Comparison of ENCODE assay signal across 2 cellular contexts in the genomic region with DNA sequence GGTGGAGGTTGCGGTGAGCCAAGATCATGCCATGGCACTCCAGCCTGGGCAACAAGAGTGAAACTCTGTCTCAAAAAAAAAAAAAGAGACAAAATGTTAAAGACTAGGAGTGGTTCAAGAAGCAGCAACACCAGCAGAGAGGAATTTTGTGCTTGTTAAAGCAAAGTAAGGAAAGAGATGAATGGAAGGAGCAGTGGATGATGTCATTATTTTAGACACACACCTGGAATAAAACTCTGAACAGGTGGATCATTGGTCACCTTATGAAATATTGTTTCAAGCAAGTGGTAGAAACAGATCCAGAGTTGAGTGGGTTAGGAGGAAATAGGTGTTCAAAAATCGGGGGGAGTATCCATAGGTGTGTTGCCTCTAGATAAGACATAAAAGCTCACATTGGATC.
A peak's percentile ranks its signal among the peaks of the same experiment; 100 is the strongest.
TF ChIP-seq lines count a peak whose summit lies in the region.

No MANE protein-coding gene starts in this region.

TF ChIP-seq in GM23338, 12 proteins besides CTCF, POLR2A, EP300 and RAD21 (continued from another document):
- TF ChIP-seq, protein P1, sequence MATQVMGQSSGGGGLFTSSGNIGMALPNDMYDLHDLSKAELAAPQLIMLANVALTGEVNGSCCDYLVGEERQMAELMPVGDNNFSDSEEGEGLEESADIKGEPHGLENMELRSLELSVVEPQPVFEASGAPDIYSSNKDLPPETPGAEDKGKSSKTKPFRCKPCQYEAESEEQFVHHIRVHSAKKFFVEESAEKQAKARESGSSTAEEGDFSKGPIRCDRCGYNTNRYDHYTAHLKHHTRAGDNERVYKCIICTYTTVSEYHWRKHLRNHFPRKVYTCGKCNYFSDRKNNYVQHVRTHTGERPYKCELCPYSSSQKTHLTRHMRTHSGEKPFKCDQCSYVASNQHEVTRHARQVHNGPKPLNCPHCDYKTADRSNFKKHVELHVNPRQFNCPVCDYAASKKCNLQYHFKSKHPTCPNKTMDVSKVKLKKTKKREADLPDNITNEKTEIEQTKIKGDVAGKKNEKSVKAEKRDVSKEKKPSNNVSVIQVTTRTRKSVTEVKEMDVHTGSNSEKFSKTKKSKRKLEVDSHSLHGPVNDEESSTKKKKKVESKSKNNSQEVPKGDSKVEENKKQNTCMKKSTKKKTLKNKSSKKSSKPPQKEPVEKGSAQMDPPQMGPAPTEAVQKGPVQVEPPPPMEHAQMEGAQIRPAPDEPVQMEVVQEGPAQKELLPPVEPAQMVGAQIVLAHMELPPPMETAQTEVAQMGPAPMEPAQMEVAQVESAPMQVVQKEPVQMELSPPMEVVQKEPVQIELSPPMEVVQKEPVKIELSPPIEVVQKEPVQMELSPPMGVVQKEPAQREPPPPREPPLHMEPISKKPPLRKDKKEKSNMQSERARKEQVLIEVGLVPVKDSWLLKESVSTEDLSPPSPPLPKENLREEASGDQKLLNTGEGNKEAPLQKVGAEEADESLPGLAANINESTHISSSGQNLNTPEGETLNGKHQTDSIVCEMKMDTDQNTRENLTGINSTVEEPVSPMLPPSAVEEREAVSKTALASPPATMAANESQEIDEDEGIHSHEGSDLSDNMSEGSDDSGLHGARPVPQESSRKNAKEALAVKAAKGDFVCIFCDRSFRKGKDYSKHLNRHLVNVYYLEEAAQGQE (IDR thresholded peaks at IDR 0.05; ENCODE audit: unreplicated experiment) = no peak
- TF ChIP-seq POLR2AphosphoS5 (IDR thresholded peaks at IDR 0.05; ENCODE audit: low read depth) (no peak), ZNF114 (CRISPR knock-in tag; IDR thresholded peaks at IDR 0.05) (no peak), EZH2 (IDR thresholded peaks at IDR 0.05; ENCODE audit: low read depth, unreplicated experiment) (no peak), STAT1 (IDR thresholded peaks at IDR 0.05; ENCODE audit: unreplicated experiment) (no peak), CREB1 (CRISPR knock-in tag; IDR thresholded peaks at IDR 0.05; ENCODE audit: low read depth) (no peak), EZH2phosphoT487 (IDR thresholded peaks at IDR 0.05; ENCODE audit: unreplicated experiment) (no peak), JUNB (IDR thresholded peaks at IDR 0.05; ENCODE audit: unreplicated experiment) (no peak)
- TF ChIP-seq, protein P2, sequence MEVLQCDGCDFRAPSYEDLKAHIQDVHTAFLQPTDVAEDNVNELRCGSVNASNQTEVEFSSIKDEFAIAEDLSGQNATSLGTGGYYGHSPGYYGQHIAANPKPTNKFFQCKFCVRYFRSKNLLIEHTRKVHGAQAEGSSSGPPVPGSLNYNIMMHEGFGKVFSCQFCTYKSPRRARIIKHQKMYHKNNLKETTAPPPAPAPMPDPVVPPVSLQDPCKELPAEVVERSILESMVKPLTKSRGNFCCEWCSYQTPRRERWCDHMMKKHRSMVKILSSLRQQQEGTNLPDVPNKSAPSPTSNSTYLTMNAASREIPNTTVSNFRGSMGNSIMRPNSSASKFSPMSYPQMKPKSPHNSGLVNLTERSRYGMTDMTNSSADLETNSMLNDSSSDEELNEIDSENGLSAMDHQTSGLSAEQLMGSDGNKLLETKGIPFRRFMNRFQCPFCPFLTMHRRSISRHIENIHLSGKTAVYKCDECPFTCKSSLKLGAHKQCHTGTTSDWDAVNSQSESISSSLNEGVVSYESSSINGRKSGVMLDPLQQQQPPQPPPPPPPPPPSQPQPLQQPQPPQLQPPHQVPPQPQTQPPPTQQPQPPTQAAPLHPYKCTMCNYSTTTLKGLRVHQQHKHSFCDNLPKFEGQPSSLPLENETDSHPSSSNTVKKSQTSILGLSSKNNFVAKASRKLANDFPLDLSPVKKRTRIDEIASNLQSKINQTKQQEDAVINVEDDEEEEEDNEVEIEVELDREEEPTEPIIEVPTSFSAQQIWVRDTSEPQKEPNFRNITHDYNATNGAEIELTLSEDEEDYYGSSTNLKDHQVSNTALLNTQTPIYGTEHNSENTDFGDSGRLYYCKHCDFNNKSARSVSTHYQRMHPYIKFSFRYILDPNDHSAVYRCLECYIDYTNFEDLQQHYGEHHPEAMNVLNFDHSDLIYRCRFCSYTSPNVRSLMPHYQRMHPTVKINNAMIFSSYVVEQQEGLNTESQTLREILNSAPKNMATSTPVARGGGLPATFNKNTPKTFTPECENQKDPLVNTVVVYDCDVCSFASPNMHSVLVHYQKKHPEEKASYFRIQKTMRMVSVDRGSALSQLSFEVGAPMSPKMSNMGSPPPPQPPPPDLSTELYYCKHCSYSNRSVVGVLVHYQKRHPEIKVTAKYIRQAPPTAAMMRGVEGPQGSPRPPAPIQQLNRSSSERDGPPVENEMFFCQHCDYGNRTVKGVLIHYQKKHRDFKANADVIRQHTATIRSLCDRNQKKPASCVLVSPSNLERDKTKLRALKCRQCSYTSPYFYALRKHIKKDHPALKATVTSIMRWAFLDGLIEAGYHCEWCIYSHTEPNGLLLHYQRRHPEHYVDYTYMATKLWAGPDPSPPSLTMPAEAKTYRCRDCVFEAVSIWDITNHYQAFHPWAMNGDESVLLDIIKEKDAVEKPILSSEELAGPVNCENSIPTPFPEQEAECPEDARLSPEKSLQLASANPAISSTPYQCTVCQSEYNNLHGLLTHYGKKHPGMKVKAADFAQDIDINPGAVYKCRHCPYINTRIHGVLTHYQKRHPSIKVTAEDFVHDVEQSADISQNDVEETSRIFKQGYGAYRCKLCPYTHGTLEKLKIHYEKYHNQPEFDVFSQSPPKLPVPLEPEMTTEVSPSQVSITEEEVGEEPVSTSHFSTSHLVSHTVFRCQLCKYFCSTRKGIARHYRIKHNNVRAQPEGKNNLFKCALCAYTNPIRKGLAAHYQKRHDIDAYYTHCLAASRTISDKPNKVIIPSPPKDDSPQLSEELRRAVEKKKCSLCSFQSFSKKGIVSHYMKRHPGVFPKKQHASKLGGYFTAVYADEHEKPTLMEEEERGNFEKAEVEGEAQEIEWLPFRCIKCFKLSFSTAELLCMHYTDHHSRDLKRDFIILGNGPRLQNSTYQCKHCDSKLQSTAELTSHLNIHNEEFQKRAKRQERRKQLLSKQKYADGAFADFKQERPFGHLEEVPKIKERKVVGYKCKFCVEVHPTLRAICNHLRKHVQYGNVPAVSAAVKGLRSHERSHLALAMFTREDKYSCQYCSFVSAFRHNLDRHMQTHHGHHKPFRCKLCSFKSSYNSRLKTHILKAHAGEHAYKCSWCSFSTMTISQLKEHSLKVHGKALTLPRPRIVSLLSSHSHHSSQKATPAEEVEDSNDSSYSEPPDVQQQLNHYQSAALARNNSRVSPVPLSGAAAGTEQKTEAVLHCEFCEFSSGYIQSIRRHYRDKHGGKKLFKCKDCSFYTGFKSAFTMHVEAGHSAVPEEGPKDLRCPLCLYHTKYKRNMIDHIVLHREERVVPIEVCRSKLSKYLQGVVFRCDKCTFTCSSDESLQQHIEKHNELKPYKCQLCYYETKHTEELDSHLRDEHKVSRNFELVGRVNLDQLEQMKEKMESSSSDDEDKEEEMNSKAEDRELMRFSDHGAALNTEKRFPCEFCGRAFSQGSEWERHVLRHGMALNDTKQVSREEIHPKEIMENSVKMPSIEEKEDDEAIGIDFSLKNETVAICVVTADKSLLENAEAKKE (CRISPR knock-in tag; IDR thresholded peaks at IDR 0.05) = no peak
- TF ChIP-seq, protein P3, sequence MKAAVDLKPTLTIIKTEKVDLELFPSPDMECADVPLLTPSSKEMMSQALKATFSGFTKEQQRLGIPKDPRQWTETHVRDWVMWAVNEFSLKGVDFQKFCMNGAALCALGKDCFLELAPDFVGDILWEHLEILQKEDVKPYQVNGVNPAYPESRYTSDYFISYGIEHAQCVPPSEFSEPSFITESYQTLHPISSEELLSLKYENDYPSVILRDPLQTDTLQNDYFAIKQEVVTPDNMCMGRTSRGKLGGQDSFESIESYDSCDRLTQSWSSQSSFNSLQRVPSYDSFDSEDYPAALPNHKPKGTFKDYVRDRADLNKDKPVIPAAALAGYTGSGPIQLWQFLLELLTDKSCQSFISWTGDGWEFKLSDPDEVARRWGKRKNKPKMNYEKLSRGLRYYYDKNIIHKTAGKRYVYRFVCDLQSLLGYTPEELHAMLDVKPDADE (IDR thresholded peaks at IDR 0.05) = no peak

TF ChIP-seq in HEK293, 187 proteins besides CTCF, POLR2A, EP300 and RAD21 (continued from another document):
- TF ChIP-seq, protein P4, sequence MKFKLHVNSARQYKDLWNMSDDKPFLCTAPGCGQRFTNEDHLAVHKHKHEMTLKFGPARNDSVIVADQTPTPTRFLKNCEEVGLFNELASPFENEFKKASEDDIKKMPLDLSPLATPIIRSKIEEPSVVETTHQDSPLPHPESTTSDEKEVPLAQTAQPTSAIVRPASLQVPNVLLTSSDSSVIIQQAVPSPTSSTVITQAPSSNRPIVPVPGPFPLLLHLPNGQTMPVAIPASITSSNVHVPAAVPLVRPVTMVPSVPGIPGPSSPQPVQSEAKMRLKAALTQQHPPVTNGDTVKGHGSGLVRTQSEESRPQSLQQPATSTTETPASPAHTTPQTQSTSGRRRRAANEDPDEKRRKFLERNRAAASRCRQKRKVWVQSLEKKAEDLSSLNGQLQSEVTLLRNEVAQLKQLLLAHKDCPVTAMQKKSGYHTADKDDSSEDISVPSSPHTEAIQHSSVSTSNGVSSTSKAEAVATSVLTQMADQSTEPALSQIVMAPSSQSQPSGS (tag by site-specific recombination; IDR thresholded peaks at IDR 0.05; ENCODE audit: low read depth) = peak; percentile 78
